In the genomic region with DNA sequence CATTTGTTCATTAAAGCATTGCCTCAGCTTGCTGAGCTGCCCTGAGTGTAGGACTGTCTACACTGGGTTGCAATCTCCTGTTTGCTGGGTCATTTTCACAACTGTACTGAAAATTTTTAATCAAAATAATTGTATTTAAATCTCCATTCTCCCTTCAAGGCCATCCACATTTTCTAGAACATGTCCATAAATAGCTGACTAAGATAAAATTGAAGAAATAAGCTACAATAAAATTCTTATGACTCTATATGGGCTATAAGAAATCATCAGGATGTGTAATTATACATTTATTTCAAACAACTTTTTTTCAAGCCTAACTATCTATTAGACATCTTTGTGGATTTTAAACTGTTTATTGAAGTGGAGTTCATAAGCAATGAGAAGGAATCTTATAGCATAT, we compare ENCODE assay signal across 8 cellular contexts.
"Had no signal": no experiment of that assay in that cellular context is flagged by ENCODE, and none has a peak within 500 bp of the region (broad histone marks: within the 10 kb centered on the region; RNA-seq: fewer than 3 reads in every experiment).

No MANE protein-coding gene starts in this region.

- H3K27ac ChIP-seq: GM23248, HL-60 had no signal

- H3K27me3 Mint-ChIP-seq: IgD-negative memory B cell had no signal

- H3K36me3 ChIP-seq: HAP-1 had no signal

- ATAC-seq: HCT116 had no signal

- DNase-seq: GM23248, H7, HFFc6, KG1 had no signal

- H3K4me3 ChIP-seq: GM23248, HAP-1 had no signal

- H3K27ac Mint-ChIP-seq: HFFc6, IgD-negative memory B cell had no signal

- H3K9me3 ChIP-seq: HAP-1 had no signal

- H3K4me1 Mint-ChIP-seq: IgD-negative memory B cell had no signal

- H3K4me1 ChIP-seq: HAP-1 had no signal

- H3K36me3 Mint-ChIP-seq: IgD-negative memory B cell had no signal

- H3K4me3 Mint-ChIP-seq: HFFc6, IgD-negative memory B cell had no signal

- H3K9ac ChIP-seq: GM23248 had no signal

- H2AFZ ChIP-seq: GM23248 had no signal
